29 cellular contexts compared by ENCODE assay signal in the genomic region with DNA sequence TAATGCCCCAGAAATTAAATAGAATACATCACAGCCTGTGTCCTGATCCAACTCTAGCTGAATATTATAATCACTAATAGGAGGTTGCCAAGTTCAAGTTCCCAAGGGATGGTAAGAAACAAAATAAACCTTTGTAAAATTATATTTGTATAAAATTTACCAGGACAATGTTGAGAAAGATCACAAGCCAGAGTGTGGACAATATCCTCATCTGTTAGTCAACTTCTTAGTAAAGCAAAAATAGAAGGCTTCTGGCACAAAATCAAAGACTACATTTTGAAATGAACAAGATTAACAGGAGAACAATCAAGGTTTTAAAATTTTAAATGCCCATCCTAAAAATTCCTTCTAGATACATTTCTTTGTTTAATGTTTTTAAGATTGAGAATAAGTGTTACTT.
"Had no signal": no experiment of that assay in that cellular context is flagged by ENCODE, and none has a peak within 500 bp of the region (broad histone marks: within the 10 kb centered on the region; RNA-seq: fewer than 3 reads in every experiment).

No MANE protein-coding gene starts in this region.

- H3K9me3 ChIP-seq: body of pancreas, esophagus squamous epithelium had no signal

- H3K27ac Mint-ChIP-seq: activated CD4-positive, alpha-beta memory T cell treated with anti-CD3 and anti-CD28 coated beads for 36 hours; activated CD4-positive, alpha-beta T cell treated with anti-CD3 and anti-CD28 coated beads for 36 hours; activated CD4-positive, alpha-beta T cell treated with anti-CD3 and anti-CD28 coated beads, Interleukin-2, amount 10 ng/mL, durations not matched to agents 24 days and 14 days; activated CD8-positive, alpha-beta memory T cell treated with anti-CD3 and anti-CD28 coated beads, Interleukin-2, amount 10 ng/mL, durations not matched to agents 7 days and 5 days; activated CD8-positive, alpha-beta T cell treated with anti-CD3 and anti-CD28 coated beads, Interleukin-2, amount 10 ng/mL, durations not matched to agents 7 days and 5 days; activated naive CD4-positive, alpha-beta T cell treated with anti-CD3 and anti-CD28 coated beads, Interleukin-2, amount 10 ng/mL, durations not matched to agents 7 days and 5 days; activated naive CD4-positive, alpha-beta T cell treated with anti-CD3 and anti-CD28 coated beads, Interleukin-2, amount 50 U/mL, for 72 hours; activated naive CD8-positive, alpha-beta T cell treated with anti-CD3 and anti-CD28 coated beads, Interleukin-2, amount 10 ng/mL, durations not matched to agents 7 days and 5 days; activated T-helper 1 cell treated with anti-CD3 and anti-CD28 coated beads, Interleukin-12 subunit alpha, Interleukin-12 subunit beta, Interleukin-2, Interleukin-4 antibody, amounts not matched to agents 30 ng/mL and 10 ng/mL and 1 ng/mL, durations not matched to agents 14 hours and 24 hours and 36 hours; effector memory CD8-positive, alpha-beta T cell had no signal

- FAIRE-seq: colon had no signal

- H3K36me3 Mint-ChIP-seq: activated CD4-positive, alpha-beta memory T cell treated with anti-CD3 and anti-CD28 coated beads for 36 hours; activated CD8-positive, alpha-beta memory T cell treated with anti-CD3 and anti-CD28 coated beads, Interleukin-2, amount 10 ng/mL, durations not matched to agents 7 days and 5 days; activated naive CD4-positive, alpha-beta T cell treated with anti-CD3 and anti-CD28 coated beads, Interleukin-2, amount 10 ng/mL, durations not matched to agents 7 days and 5 days; activated naive CD4-positive, alpha-beta T cell treated with anti-CD3 and anti-CD28 coated beads, Interleukin-2, amount 50 U/mL, for 72 hours; activated naive CD8-positive, alpha-beta T cell treated with anti-CD3 and anti-CD28 coated beads, Interleukin-2, amount 10 ng/mL, durations not matched to agents 7 days and 5 days had no signal

- H3K4me3 ChIP-seq: body of pancreas, esophagus squamous epithelium had no signal

- H3K4me3 Mint-ChIP-seq: activated CD4-positive, alpha-beta memory T cell treated with anti-CD3 and anti-CD28 coated beads for 36 hours; activated CD4-positive, alpha-beta T cell treated with anti-CD3 and anti-CD28 coated beads for 36 hours; activated CD4-positive, alpha-beta T cell treated with anti-CD3 and anti-CD28 coated beads, Interleukin-2, amount 10 ng/mL, durations not matched to agents 24 days and 14 days; activated CD8-positive, alpha-beta memory T cell treated with anti-CD3 and anti-CD28 coated beads, Interleukin-2, amount 10 ng/mL, durations not matched to agents 7 days and 5 days; activated CD8-positive, alpha-beta T cell treated with anti-CD3 and anti-CD28 coated beads, Interleukin-2, amount 10 ng/mL, durations not matched to agents 7 days and 5 days; activated naive CD4-positive, alpha-beta T cell treated with anti-CD3 and anti-CD28 coated beads, Interleukin-2, amount 10 ng/mL, durations not matched to agents 7 days and 5 days; activated naive CD8-positive, alpha-beta T cell treated with anti-CD3 and anti-CD28 coated beads, Interleukin-2, amount 10 ng/mL, durations not matched to agents 7 days and 5 days; activated T-helper 1 cell treated with anti-CD3 and anti-CD28 coated beads, Interleukin-12 subunit alpha, Interleukin-12 subunit beta, Interleukin-2, Interleukin-4 antibody, amounts not matched to agents 30 ng/mL and 10 ng/mL and 1 ng/mL, durations not matched to agents 14 hours and 24 hours and 36 hours; effector memory CD8-positive, alpha-beta T cell had no signal

- H3K27ac ChIP-seq: body of pancreas, esophagus squamous epithelium had no signal

- H3K36me3 ChIP-seq: esophagus squamous epithelium had no signal

- H3K9me3 Mint-ChIP-seq: activated CD4-positive, alpha-beta memory T cell treated with anti-CD3 and anti-CD28 coated beads for 36 hours; activated CD4-positive, alpha-beta T cell treated with anti-CD3 and anti-CD28 coated beads, Interleukin-2, amount 10 ng/mL, durations not matched to agents 24 days and 14 days; activated naive CD4-positive, alpha-beta T cell treated with anti-CD3 and anti-CD28 coated beads, Interleukin-2, amount 10 ng/mL, durations not matched to agents 7 days and 5 days; activated naive CD4-positive, alpha-beta T cell treated with anti-CD3 and anti-CD28 coated beads, Interleukin-2, amount 50 U/mL, for 72 hours; activated naive CD8-positive, alpha-beta T cell treated with anti-CD3 and anti-CD28 coated beads, Interleukin-2, amount 10 ng/mL, durations not matched to agents 7 days and 5 days; activated T-helper 1 cell treated with anti-CD3 and anti-CD28 coated beads, Interleukin-12 subunit alpha, Interleukin-12 subunit beta, Interleukin-2, Interleukin-4 antibody, amounts not matched to agents 30 ng/mL and 10 ng/mL and 1 ng/mL, durations not matched to agents 14 hours and 24 hours and 36 hours had no signal

- H3K27me3 Mint-ChIP-seq: activated CD4-positive, alpha-beta memory T cell treated with anti-CD3 and anti-CD28 coated beads for 36 hours; activated CD4-positive, alpha-beta T cell treated with anti-CD3 and anti-CD28 coated beads for 36 hours; activated CD4-positive, alpha-beta T cell treated with anti-CD3 and anti-CD28 coated beads, Interleukin-2, amount 10 ng/mL, durations not matched to agents 24 days and 14 days; activated CD8-positive, alpha-beta memory T cell treated with anti-CD3 and anti-CD28 coated beads, Interleukin-2, amount 10 ng/mL, durations not matched to agents 7 days and 5 days; activated naive CD4-positive, alpha-beta T cell treated with anti-CD3 and anti-CD28 coated beads, Interleukin-2, amount 10 ng/mL, durations not matched to agents 7 days and 5 days; effector memory CD8-positive, alpha-beta T cell had no signal

- H3K27me3 ChIP-seq: body of pancreas, esophagus squamous epithelium had no signal

- DNase-seq: activated CD4-positive, alpha-beta memory T cell treated with anti-CD3 and anti-CD28 coated beads for 36 hours; activated CD4-positive, alpha-beta T cell treated with anti-CD3 and anti-CD28 coated beads for 36 hours; activated CD4-positive, alpha-beta T cell treated with anti-CD3 and anti-CD28 coated beads, Interleukin-2, amount 10 ng/mL, durations not matched to agents 24 days and 14 days; activated CD4-positive, CD25-positive, alpha-beta regulatory T cell; activated CD4-positive, CD25-positive, alpha-beta regulatory T cell treated with anti-CD3 and anti-CD28 coated beads, Interleukin-2, amount 50 U/mL, for 72 hours; activated CD8-positive, alpha-beta memory T cell treated with anti-CD3 and anti-CD28 coated beads, Interleukin-2, amount 10 ng/mL, durations not matched to agents 7 days and 5 days; activated CD8-positive, alpha-beta memory T cell treated with anti-CD3 and anti-CD28 coated beads, Interleukin-2, amount 50 U/mL, for 4 hours; activated CD8-positive, alpha-beta T cell treated with anti-CD3 and anti-CD28 coated beads, Interleukin-2, amount 10 ng/mL, durations not matched to agents 7 days and 5 days; activated gamma-delta T cell; activated naive CD4-positive, alpha-beta T cell; activated naive CD4-positive, alpha-beta T cell treated with anti-CD3 and anti-CD28 coated beads, Interleukin-2, amount 10 ng/mL, durations not matched to agents 7 days and 5 days; activated naive CD8-positive, alpha-beta T cell treated with anti-CD3 and anti-CD28 coated beads, Interleukin-2, amount 10 ng/mL, durations not matched to agents 7 days and 5 days; activated T-cell treated with anti-CD3 and anti-CD28 coated beads, Interleukin-2, amount 50 U/mL, for 1 hour; activated T-cell treated with anti-CD3 and anti-CD28 coated beads, Interleukin-2, amount 50 U/mL, for 48 hours; amygdala; aorta; body of pancreas; caudate nucleus; cortex of kidney; dermis blood vessel endothelial cell; effector CD4-positive, alpha-beta T cell; effector memory CD8-positive, alpha-beta T cell; erythroblast; esophagus squamous epithelium; head of caudate nucleus; T-helper 2 cell had no signal

- H3K4me1 Mint-ChIP-seq: activated CD4-positive, alpha-beta T cell treated with anti-CD3 and anti-CD28 coated beads for 36 hours; activated CD4-positive, alpha-beta T cell treated with anti-CD3 and anti-CD28 coated beads, Interleukin-2, amount 10 ng/mL, durations not matched to agents 24 days and 14 days; activated CD8-positive, alpha-beta memory T cell treated with anti-CD3 and anti-CD28 coated beads, Interleukin-2, amount 10 ng/mL, durations not matched to agents 7 days and 5 days; activated naive CD4-positive, alpha-beta T cell treated with anti-CD3 and anti-CD28 coated beads, Interleukin-2, amount 10 ng/mL, durations not matched to agents 7 days and 5 days; activated naive CD8-positive, alpha-beta T cell treated with anti-CD3 and anti-CD28 coated beads, Interleukin-2, amount 10 ng/mL, durations not matched to agents 7 days and 5 days had no signal
